In the genomic region with DNA sequence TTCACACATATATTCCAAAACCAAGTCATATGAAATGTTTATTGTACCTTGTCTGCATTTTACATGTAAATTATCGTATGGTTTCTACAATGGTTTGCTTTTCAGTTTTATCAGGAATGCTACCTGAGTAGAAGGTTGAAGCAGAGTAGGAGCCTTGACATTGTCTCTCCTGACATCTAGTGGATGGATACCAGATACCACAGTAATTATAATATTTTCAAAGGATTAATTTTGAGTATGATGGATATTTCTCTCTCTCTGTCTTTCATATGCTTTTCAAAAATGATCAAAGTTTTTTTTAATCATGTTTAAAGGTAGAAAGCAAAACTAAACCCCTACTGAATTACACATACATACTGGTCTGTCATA, we compare ENCODE assay signal across 9 cellular contexts.
A peak's percentile ranks its signal among the peaks of the same experiment; 100 is the strongest.
DNase-seq lines count a peak whose midpoint lies in the region; ATAC-seq, FAIRE-seq and TF ChIP-seq lines count a peak whose summit lies in the region.
"Had no signal": no experiment of that assay in that cellular context is flagged by ENCODE, and none has a peak within 500 bp of the region (broad histone marks: within the 10 kb centered on the region; RNA-seq: fewer than 3 reads in every experiment).

No MANE protein-coding gene starts in this region.

- no peak overlapping the region for H3K27ac Mint-ChIP-seq in natural killer cell treated with Interleukin-12 subunit alpha and Interleukin-12 subunit beta and Interleukin-15 and Interleukin-18, amount 100 ng/mL, for 72 hours
- H3K27ac Mint-ChIP-seq: T-helper 1 cell treated with Interleukin-12 subunit alpha and Interleukin-12 subunit beta and Interleukin-4 antibody, amounts not matched to agents 30 μg/mL and 1 μg/mL, for 36 hours had no signal

- no peaks in the 10 kb centered on the region for H3K79me2 ChIP-seq in GM12878 (ENCODE audit: control insufficient read depth, insufficient read depth, low read length)

- H3K4me3 ChIP-seq in GM12878 = no peak overlapping the region
- H3K4me3 ChIP-seq in mucosa of rectum (ENCODE audit: low read length in 2 of 2) = peak overlapping the region; percentile 28 to 33

- no peak overlapping the region for H3K27ac ChIP-seq in GM12878 (ENCODE audit: control insufficient read depth, insufficient read depth)
- no peak overlapping the region for H3K27ac ChIP-seq in mucosa of rectum (ENCODE audit: low read depth in 2 of 2, low read length in 2 of 2)

- H3K9me3 ChIP-seq in GM12878 (replicated peaks; ENCODE audit: control insufficient read depth, insufficient read depth, low read length) = no peaks in the 10 kb centered on the region
- no peaks in the 10 kb centered on the region for H3K9me3 ChIP-seq in mucosa of rectum (ENCODE audit: control insufficient read depth in 2 of 2, low read length in 2 of 2)

- TF ChIP-seq RAD21 in GM12878 (IDR thresholded peaks at IDR 0.05; ENCODE audit: insufficient read depth, low read depth, low read length) = peak; percentile 81

- no peak for TF ChIP-seq EP300 in GM12878 (IDR thresholded peaks at IDR 0.05; ENCODE audit: borderline replicate concordance in 1 of 2, control insufficient read depth in 1 of 2, low read depth in 2 of 2, low read length in 2 of 2)

- H3K4me1 Mint-ChIP-seq in natural killer cell treated with Interleukin-12 subunit alpha and Interleukin-12 subunit beta and Interleukin-15 and Interleukin-18, amount 100 ng/mL, for 72 hours (ENCODE audit: low read depth in 2 of 2) = peaks cover 0 to 3% of the 10 kb centered on the region in 2 donors

- 0% methylated on average over 1 of the region's 1 CpG for WGBS in GM12878 (ENCODE audit: insufficient coverage, insufficient replicate concordance, low lambda C conversion rate, missing lambda C conversion rate)

- H3K4me3 Mint-ChIP-seq in natural killer cell treated with Interleukin-12 subunit alpha and Interleukin-12 subunit beta and Interleukin-15 and Interleukin-18, amount 100 ng/mL, for 72 hours = no peak overlapping the region
- H3K4me3 Mint-ChIP-seq: T-helper 1 cell treated with Interleukin-12 subunit alpha and Interleukin-12 subunit beta and Interleukin-4 antibody, amounts not matched to agents 30 μg/mL and 1 μg/mL, for 36 hours had no signal

- ATAC-seq in GM21576 (IDR thresholded peaks at IDR 0.05; ENCODE audit: unreplicated experiment) (peak; percentile 74), GM12878 (peak; percentile 87)
- no peak for ATAC-seq in natural killer cell treated with Interleukin-12 subunit alpha and Interleukin-12 subunit beta and Interleukin-15 and Interleukin-18, amount 100 ng/mL, for 72 hours

- no peaks in the 10 kb centered on the region for H3K36me3 Mint-ChIP-seq in natural killer cell treated with Interleukin-12 subunit alpha and Interleukin-12 subunit beta and Interleukin-15 and Interleukin-18, amount 100 ng/mL, for 72 hours

- H3K27me3 ChIP-seq in GM12878 (replicated peaks in 1 of 2; ENCODE audit: control insufficient read depth in 2 of 2, insufficient read depth in 2 of 2, low read length in 1 of 2) = no peaks in the 10 kb centered on the region
- no peaks in the 10 kb centered on the region for H3K27me3 ChIP-seq in mucosa of rectum (ENCODE audit: control insufficient read depth in 2 of 2, insufficient read depth in 2 of 2, low read length in 2 of 2)

- no peaks in the 10 kb centered on the region for H4K20me1 ChIP-seq in GM12878 (ENCODE audit: control insufficient read depth, insufficient read depth)

- no peak for TF ChIP-seq POLR2A in GM12878 (IDR thresholded peaks at IDR 0.05; ENCODE audit: low read depth, low read length)

- CTCF ChIA-PET in GM12878 (lab: Yijun Ruan, JAX) = interaction anchor here (0.5 to 4.1 kb wide), 15 partner anchors 9 to 1036 kb away, joined by 3 to 28 read pairs (median 3); no protein-coding TSS in a partner anchor

- DNase-seq in M059J (ENCODE audit: low read depth) (peak; percentile 50), GM12878 (ENCODE audit: low read depth, low spot score) (peak; percentile 28), HK-2 (ENCODE audit: unreplicated experiment) (no peak)
- no peak for DNase-seq in natural killer cell treated with Interleukin-12 subunit alpha and Interleukin-12 subunit beta and Interleukin-15 and Interleukin-18, amount 100 ng/mL, for 72 hours (ENCODE audit: low spot score)
- DNase-seq in activated T-cell treated with anti-CD3 and anti-CD28 coated beads, Interleukin-2, amount 50 U/mL, for 1 hour = no peak

- RAD21 ChIA-PET in GM12878 (lab: Charles Lee; ENCODE audit: unreplicated experiment) = interaction anchor here (0.8 to 3.9 kb wide), 6 partner anchors 9 to 1736 kb away, joined by 3 to 12 read pairs (median 4); no protein-coding TSS in a partner anchor

- no peaks in the 10 kb centered on the region for H3K4me1 ChIP-seq in GM12878 (ENCODE audit: control insufficient read depth, insufficient read depth, low read length)
- peaks cover 0 to 6% of the 10 kb centered on the region in 2 donors for H3K4me1 ChIP-seq in mucosa of rectum (ENCODE audit: control insufficient read depth in 2 of 2, insufficient read depth in 2 of 2, low read length in 2 of 2)

- H3K9ac ChIP-seq in GM12878 (ENCODE audit: control insufficient read depth, insufficient read depth, low read length) (no peak overlapping the region), mucosa of rectum (ENCODE audit: low read depth in 1 of 2, low read length in 2 of 2) (no peak overlapping the region)

- no peaks in the 10 kb centered on the region for H3K36me3 ChIP-seq in GM12878 (ENCODE audit: control insufficient read depth in 2 of 2, insufficient read depth in 2 of 2, low read length in 1 of 2)
- H3K36me3 ChIP-seq in mucosa of rectum (ENCODE audit: control insufficient read depth in 2 of 2, insufficient read depth in 2 of 2, low read length in 2 of 2) = no peaks in the 10 kb centered on the region

- no peaks in the 10 kb centered on the region for H3K9me3 Mint-ChIP-seq in natural killer cell treated with Interleukin-12 subunit alpha and Interleukin-12 subunit beta and Interleukin-15 and Interleukin-18, amount 100 ng/mL, for 72 hours
- H3K9me3 Mint-ChIP-seq: T-helper 1 cell treated with Interleukin-12 subunit alpha and Interleukin-12 subunit beta and Interleukin-4 antibody, amounts not matched to agents 30 μg/mL and 1 μg/mL, for 36 hours had no signal

- in situ Hi-C loops in GM12878 (cut with MboI) = no loop called here

- H3K27me3 Mint-ChIP-seq in natural killer cell treated with Interleukin-12 subunit alpha and Interleukin-12 subunit beta and Interleukin-15 and Interleukin-18, amount 100 ng/mL, for 72 hours = peaks cover 5 to 13% of the 10 kb centered on the region in 2 donors

- intact Hi-C loops in GM12878 (cut with micrococcal nuclease; ENCODE audit: unreplicated experiment) = loop anchor here (2.0 kb wide), 1 partner anchor 229 kb away; no protein-coding TSS in a partner anchor

- SMC1A ChIA-PET in GM12878 (lab: Charles Lee; ENCODE audit: uncharacterized antibody, unreplicated experiment) = interaction anchor here (0.7 to 3.5 kb wide), 6 partner anchors 13 to 1724 kb away, joined by 3 to 14 read pairs (median 4); no protein-coding TSS in a partner anchor

- TF ChIP-seq CTCF in GM12873 (IDR thresholded peaks at IDR 0.05; ENCODE audit: insufficient read depth, low read depth, low read length, missing control alignments) = peak; percentile 54
- peak; percentile 35 to 51 (median 39); a peak in 5 of 6 replicates for TF ChIP-seq CTCF in GM12878 (IDR thresholded peaks at IDR 0.05 in 2 of 3, conservative IDR thresholded peaks at IDR 0.05 in 1 of 3; ENCODE audit: control insufficient read depth in 2 of 3, extremely low read depth in 1 of 3, insufficient read depth in 1 of 3, low read depth in 3 of 3, low read length in 3 of 3)

- H3K4me2 ChIP-seq in GM12878 (ENCODE audit: control insufficient read depth, insufficient read depth) = 0 out of 2 replicates have a peak overlapping the region, but pooled peaks have one; percentile 11

- H2AFZ ChIP-seq in GM12878 (ENCODE audit: control insufficient read depth, low read depth, low read length) = no peak overlapping the region

- BruUV-seq in GM12878 (replicated peaks; lab: Mats Ljungman, UMichigan) = no TSS peak

- no peak for FAIRE-seq in GM12878 (lab: Jason Lieb, UNC)

- POLR2A ChIA-PET in GM12878 (lab: Charles Lee) = no interaction called here

TF ChIP-seq in GM12878, 131 proteins besides CTCF, POLR2A, EP300 and RAD21:
- TF ChIP-seq HDAC2 (IDR thresholded peaks at IDR 0.05) = no peak
- peak; percentile 65; the same call in 1 of the 2 replicates for TF ChIP-seq SMC3 (IDR thresholded peaks at IDR 0.05; ENCODE audit: borderline replicate concordance, low read length)
- no peak for TF ChIP-seq KDM1A (IDR thresholded peaks at IDR 0.05; ENCODE audit: borderline replicate concordance)
- no peak for TF ChIP-seq IKZF2 (IDR thresholded peaks at IDR 0.05)
- no peak for TF ChIP-seq SMAD1 (IDR thresholded peaks at IDR 0.05; ENCODE audit: low read depth, partially characterized antibody)
- no peak for TF ChIP-seq ASH2L (IDR thresholded peaks at IDR 0.05; ENCODE audit: borderline replicate concordance, low read depth)

Comparison
In these comparisons a context has a peak if more than half of its experiments do, and no peak if none do; other contexts are left out.
1. ATAC-seq: peak in GM21576 (single experiment) and GM12878 (single experiment); none in natural killer cell treated with Interleukin-12 subunit alpha and Interleukin-12 subunit beta and Interleukin-15 and Interleukin-18, amount 100 ng/mL, for 72 hours (0 of 2).
2. DNase-seq: peak in M059J (single experiment) and GM12878 (single experiment); none in natural killer cell treated with Interleukin-12 subunit alpha and Interleukin-12 subunit beta and Interleukin-15 and Interleukin-18, amount 100 ng/mL, for 72 hours (single experiment), HK-2 (single experiment) and activated T-cell treated with anti-CD3 and anti-CD28 coated beads, Interleukin-2, amount 50 U/mL, for 1 hour (single experiment).